Comparison of ENCODE assay signal across 8 cellular contexts in the genomic region with DNA sequence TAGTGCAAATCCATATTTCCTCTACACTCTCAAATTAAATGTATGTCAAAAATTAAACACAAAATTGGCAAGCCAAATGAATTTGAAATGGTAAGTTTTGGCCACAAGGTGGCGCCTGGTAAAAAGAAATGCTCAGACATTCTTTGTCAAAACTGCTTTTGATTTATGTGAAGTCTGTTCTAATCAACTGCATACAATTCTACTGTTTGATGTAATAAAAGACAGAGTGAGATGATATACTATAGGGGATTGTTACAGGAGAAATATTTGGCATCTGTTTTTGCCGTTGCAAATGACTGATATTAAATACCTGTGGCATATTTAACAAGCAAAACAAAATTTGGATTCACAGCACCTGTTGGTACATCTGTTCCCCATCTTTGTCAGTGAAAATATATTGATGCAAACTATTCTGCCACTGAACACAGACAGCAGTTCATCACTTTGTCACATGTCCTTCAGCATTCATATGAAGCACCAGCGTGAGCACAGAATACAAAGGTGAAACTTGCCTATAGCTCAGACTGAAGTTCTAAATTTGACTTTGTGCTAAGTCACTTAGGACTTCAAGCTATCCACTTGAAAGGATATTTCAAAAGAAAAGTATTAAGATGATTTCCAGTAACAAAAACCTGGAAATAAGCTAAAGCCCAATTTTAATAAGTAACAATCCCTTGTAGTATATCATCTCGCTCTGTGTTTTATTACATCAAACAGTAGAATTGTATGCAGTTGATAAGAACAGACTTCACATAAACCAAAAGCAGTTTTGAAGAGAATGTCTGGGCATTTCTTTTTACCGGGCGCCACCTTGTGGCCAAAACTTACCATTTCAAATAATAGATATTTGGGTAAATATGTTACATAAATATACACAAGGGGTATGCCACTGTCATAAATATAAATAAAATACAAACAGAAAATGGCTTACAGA. TPM values are rescaled to one million over a fixed set of nuclear protein-coding genes. Genes with fewer than 3 reads are reported as not detected.
DNase-seq lines count a peak whose midpoint lies in the region; ATAC-seq, FAIRE-seq and TF ChIP-seq lines count a peak whose summit lies in the region.

No MANE protein-coding gene starts in this region.

- H3K4me1 Mint-ChIP-seq in activated B cell treated with CpG ODN at 0.5 μM for 24 hours = peaks cover 10% of the 10 kb centered on the region

- H3K4me3 Mint-ChIP-seq in activated B cell treated with CpG ODN at 0.5 μM for 24 hours = no peak overlapping the region

- H3K9me3 ChIP-seq in HepG2 (ENCODE audit: low read length) = no peaks in the 10 kb centered on the region

- 35% methylated on average over 6 of the region's 6 CpGs for WGBS in HepG2 (ENCODE audit: low lambda C conversion rate)

- no peaks in the 10 kb centered on the region for H3K4me1 ChIP-seq in HepG2 (ENCODE audit: insufficient read depth, low read length)

- H3K27ac Mint-ChIP-seq in activated B cell treated with CpG ODN at 0.5 μM for 24 hours = no peak overlapping the region

- FAIRE-seq in HepG2 (lab: Jason Lieb, UNC) = peak; percentile 44

- DNase-seq in NCI-H146 treated with DMSO at 0.1 percent for 48 hours (lab: John Stamatoyannopoulos, UW; ENCODE audit: unreplicated experiment) = peak; percentile 30
- peak; percentile 20 for DNase-seq in activated B cell treated with CpG ODN at 0.5 μM for 24 hours
- DNase-seq in cerebellar cortex (ENCODE audit: low spot score) = peak; percentile 84
- DNase-seq in HepG2 (ENCODE audit: low spot score) = peak; percentile 43
- DNase-seq in stimulated activated CD4-positive, alpha-beta T cell treated with anti-CD3 and anti-CD28 coated beads, Interleukin-4, amount 100 ng/mL, for 48 hours (ENCODE audit: low read depth in 2 of 2) = peak; percentile 44 to 58

- no peak overlapping the region for H3K4me2 ChIP-seq in HepG2 (ENCODE audit: low read depth, low read length)

- H3K9ac ChIP-seq in HepG2 (ENCODE audit: insufficient read depth, low read depth, low read length) = no peak overlapping the region

- H3K4me3 ChIP-seq in HepG2 (replicated peaks in 1 of 3; ENCODE audit: insufficient read depth in 1 of 3, low read depth in 2 of 3, low read length in 3 of 3) = no peak overlapping the region

- H4K20me1 ChIP-seq in HepG2 (ENCODE audit: insufficient read depth, low read length) = peaks cover 6% of the 10 kb centered on the region; the same call in 1 of the 2 replicates

- BruUV-seq in HepG2 (replicated peaks; lab: Mats Ljungman, UMichigan) = no TSS peak

- ATAC-seq in activated B cell treated with CpG ODN at 0.5 μM for 24 hours (ENCODE audit: low read depth) = peak; percentile 49
- no peak for ATAC-seq in HepG2
- no peak for ATAC-seq in GM21390 (IDR thresholded peaks at IDR 0.05; ENCODE audit: unreplicated experiment)
- no peak for ATAC-seq in GM21515 (IDR thresholded peaks at IDR 0.05; ENCODE audit: unreplicated experiment)

- H2AFZ ChIP-seq in HepG2 (ENCODE audit: low read length) = no peak overlapping the region

- TF ChIP-seq RAD21 in HepG2 (CRISPR knock-in tag; IDR thresholded peaks at IDR 0.05) = no peak

- TF ChIP-seq EP300 in HepG2 (IDR thresholded peaks at IDR 0.05; ENCODE audit: low read depth in 2 of 2, low read length in 2 of 2) (no peak), HepG2 (CRISPR knock-in tag; IDR thresholded peaks at IDR 0.05; ENCODE audit: borderline replicate concordance) (no peak)

- no peaks in the 10 kb centered on the region for H3K79me2 ChIP-seq in HepG2 (ENCODE audit: insufficient read depth, low read length)

- H3K9me3 Mint-ChIP-seq in activated B cell treated with CpG ODN at 0.5 μM for 24 hours = no peaks in the 10 kb centered on the region

- H3K27ac ChIP-seq in HepG2 (ENCODE audit: extremely low read length, insufficient read depth, low read length) = no peak overlapping the region

- POLR2A ChIA-PET in activated B cell treated with CpG ODN at 0.5 μM for 24 hours (lab: Charles Lee) = interaction anchor here (0.7 to 1.1 kb wide), 2 partner anchors 105 to 283 kb away, joined by 3 read pairs; no protein-coding TSS in a partner anchor
- POLR2A ChIA-PET in HepG2 (lab: Yijun Ruan, JAX) = no interaction called here

- peaks cover 3 to 19% of the 10 kb centered on the region in 2 experiments; a peak in 4 of 5 replicates for H3K36me3 ChIP-seq in HepG2 (replicated peaks in 1 of 2; ENCODE audit: control insufficient read depth in 1 of 2, insufficient read depth in 2 of 2, low read length in 2 of 2)

- intact Hi-C loops in activated B cell treated with CpG ODN at 0.5 μM for 24 hours (cut with micrococcal nuclease) = loop anchor here (1.0 to 10.0 kb wide), 7 partner anchors 26 to 653 kb away; no protein-coding TSS in a partner anchor
- intact Hi-C loops in HepG2 (cut with micrococcal nuclease; ENCODE audit: unreplicated experiment) = loop anchor here (1.0 to 2.0 kb wide), 4 partner anchors 33 to 383 kb away; partner anchors contain the start of gene LIPA

- peak; percentile 61 for TF ChIP-seq CTCF in GM12873 (IDR thresholded peaks at IDR 0.05; ENCODE audit: insufficient read depth, low read depth, low read length, missing control alignments)
- TF ChIP-seq CTCF in activated B cell treated with CpG ODN at 0.5 μM for 24 hours (IDR thresholded peaks at IDR 0.05) = no peak
- TF ChIP-seq CTCF in HepG2 (CRISPR knock-in tag; IDR thresholded peaks at IDR 0.05) = peak; percentile 59

- CTCF ChIA-PET in activated B cell treated with CpG ODN at 0.5 μM for 24 hours (lab: Charles Lee) = interaction anchor here (0.7 to 3.0 kb wide), 28 partner anchors 10 to 484 kb away, joined by 3 to 44 read pairs (median 4); partner anchors contain the start of genes CH25H, KIF20B, LIPA and STAMBPL1
- CTCF ChIA-PET in HepG2 (lab: Yijun Ruan, JAX; ENCODE audit: low intra/inter-chr PET ratio, low total read pairs) = interaction anchor here (1.8 to 2.7 kb wide), 3 partner anchors 187 to 346 kb away, joined by 8 to 26 read pairs (median 14); no protein-coding TSS in a partner anchor

- no peak for TF ChIP-seq POLR2A in HepG2 (IDR thresholded peaks at IDR 0.05; ENCODE audit: insufficient read depth in 1 of 2, low read depth in 2 of 2, low read length in 2 of 2)

- in situ Hi-C loops in HepG2 (cut with HindIII; ENCODE audit: extremely low pct_ligation_motif_present, low pct_unique_long_range_greater_than_20kb) = loop anchor here (25.0 kb wide), 1 partner anchor 380 kb away; no protein-coding TSS in a partner anchor

- H3K27me3 ChIP-seq in HepG2 (ENCODE audit: control insufficient read depth in 1 of 2, insufficient read depth in 2 of 2, low read length in 2 of 2) = no peaks in the 10 kb centered on the region

- peaks cover 40% of the 10 kb centered on the region for H3K36me3 Mint-ChIP-seq in activated B cell treated with CpG ODN at 0.5 μM for 24 hours (ENCODE audit: low read depth)

- H3K27me3 Mint-ChIP-seq in activated B cell treated with CpG ODN at 0.5 μM for 24 hours = peaks cover 2% of the 10 kb centered on the region

RNA-seq across cellular contexts. Expression of gene CH25H, which starts 10.2 kb away (rescaled TPM):
- total RNA-seq in activated B cell treated with CpG ODN at 0.5 μM for 24 hours = not detected in 2 replicates
- total RNA-seq in HepG2 (2016; rRNA removed; fragmentation: Illumina TruSeq; extraction: Trizol) = not detected in 2 replicates
- not detected in 2 replicates for total RNA-seq in HepG2 (2016; cell fraction: cytosol; rRNA removed; fragmentation: Illumina TruSeq; extraction: Trizol; ENCODE audit: low read depth)
- total RNA-seq in HepG2 (2016; cell fraction: insoluble cytoplasmic fraction; rRNA removed; fragmentation: Illumina TruSeq; extraction: Trizol) = not detected in 2 replicates
- total RNA-seq in HepG2 (2016; cell fraction: membrane; rRNA removed; fragmentation: Illumina TruSeq; extraction: Trizol) = not detected in 2 replicates
- total RNA-seq in HepG2 (2016; cell fraction: nucleus; rRNA removed; fragmentation: Illumina TruSeq; extraction: Trizol) = not detected in 2 replicates
- not detected in 2 replicates for polyA plus RNA-seq in HepG2 (2011; rRNA removed)
- polyA plus RNA-seq in HepG2 (2011; cell fraction: cytosol; rRNA removed) = not detected in 2 replicates
- not detected in 2 replicates for polyA plus RNA-seq in HepG2 (2011; cell fraction: nucleus; rRNA removed)
- not detected in 2 replicates for polyA plus RNA-seq in HepG2 (2012)
- not detected in 2 replicates for polyA plus RNA-seq in HepG2 (2016; cell fraction: cytosol; fragmentation: Illumina TruSeq; extraction: Trizol; ENCODE audit: low read depth)
- polyA plus RNA-seq in HepG2 (2016; cell fraction: insoluble cytoplasmic fraction; fragmentation: Illumina TruSeq; extraction: Trizol; ENCODE audit: low read depth) = not detected in 2 replicates
- not detected in 2 replicates for polyA plus RNA-seq in HepG2 (2016; cell fraction: membrane; fragmentation: Illumina TruSeq; extraction: Trizol; ENCODE audit: low read depth)
- polyA plus RNA-seq in HepG2 (2016; cell fraction: nucleus; fragmentation: Illumina TruSeq; extraction: Trizol; ENCODE audit: insufficient read depth, low read depth) = not detected in 2 replicates
- polyA minus RNA-seq in HepG2 (2011; rRNA and poly(A)+ RNA removed; ENCODE audit: low replicate concordance) = not detected in 2 replicates
- not detected in 2 replicates for polyA minus RNA-seq in HepG2 (2011; cell fraction: cytosol; rRNA and poly(A)+ RNA removed)
- polyA minus RNA-seq in HepG2 (2011; cell fraction: nucleus; rRNA and poly(A)+ RNA removed) = not detected in 2 replicates

RNA-seq across cellular contexts. Expression of gene LIPA, which starts 34.3 kb away (rescaled TPM):
- total RNA-seq in activated B cell treated with CpG ODN at 0.5 μM for 24 hours (32.8 and 35.3 TPM in 2 replicates), HepG2 (2016; rRNA removed; fragmentation: Illumina TruSeq; extraction: Trizol) (50.6 and 79.5 TPM in 2 replicates)
- 4.6 and 4.8 TPM in 2 replicates for total RNA-seq in HepG2 (2016; cell fraction: cytosol; rRNA removed; fragmentation: Illumina TruSeq; extraction: Trizol; ENCODE audit: low read depth)
- total RNA-seq in HepG2 (2016; cell fraction: insoluble cytoplasmic fraction; rRNA removed; fragmentation: Illumina TruSeq; extraction: Trizol) = 45.8 and 77.8 TPM in 2 replicates
- total RNA-seq in HepG2 (2016; cell fraction: membrane; rRNA removed; fragmentation: Illumina TruSeq; extraction: Trizol) = 11.4 and 13.6 TPM in 2 replicates
- total RNA-seq in HepG2 (2016; cell fraction: nucleus; rRNA removed; fragmentation: Illumina TruSeq; extraction: Trizol) = 73.4 and 80.5 TPM in 2 replicates
- 54.4 and 57.1 TPM in 2 replicates for polyA plus RNA-seq in HepG2 (2011; rRNA removed)
- 23.8 and 47.9 TPM in 2 replicates for polyA plus RNA-seq in HepG2 (2011; cell fraction: cytosol; rRNA removed)
- polyA plus RNA-seq in HepG2 (2011; cell fraction: nucleus; rRNA removed) = 12.1 and 19.6 TPM in 2 replicates
- polyA plus RNA-seq in HepG2 (2012) = 72.3 and 79.2 TPM in 2 replicates
- polyA plus RNA-seq in HepG2 (2016; cell fraction: cytosol; fragmentation: Illumina TruSeq; extraction: Trizol; ENCODE audit: low read depth) = 4.5 and 4.7 TPM in 2 replicates
- polyA plus RNA-seq in HepG2 (2016; cell fraction: insoluble cytoplasmic fraction; fragmentation: Illumina TruSeq; extraction: Trizol; ENCODE audit: low read depth) = 45.3 and 48.4 TPM in 2 replicates
- 11.4 and 12.2 TPM in 2 replicates for polyA plus RNA-seq in HepG2 (2016; cell fraction: membrane; fragmentation: Illumina TruSeq; extraction: Trizol; ENCODE audit: low read depth)
- 94.6 and 98.9 TPM in 2 replicates for polyA plus RNA-seq in HepG2 (2016; cell fraction: nucleus; fragmentation: Illumina TruSeq; extraction: Trizol; ENCODE audit: insufficient read depth, low read depth)
- polyA minus RNA-seq in HepG2 (2011; rRNA and poly(A)+ RNA removed; ENCODE audit: low replicate concordance) = 22.5 and 44.0 TPM in 2 replicates
- polyA minus RNA-seq in HepG2 (2011; cell fraction: cytosol; rRNA and poly(A)+ RNA removed) = 36.2 and 57.3 TPM in 2 replicates
- polyA minus RNA-seq in HepG2 (2011; cell fraction: nucleus; rRNA and poly(A)+ RNA removed) = 17.6 and 32.0 TPM in 2 replicates

Comparison
In these comparisons a context has a peak if more than half of its experiments do, and no peak if none do; other contexts are left out.
1. DNase-seq: peak in every context shown above with its lines; median percentile 84 in cerebellar cortex; 51 in stimulated activated CD4-positive, alpha-beta T cell treated with anti-CD3 and anti-CD28 coated beads, Interleukin-4, amount 100 ng/mL, for 48 hours; 43 in HepG2; 30 in NCI-H146 treated with DMSO at 0.1 percent for 48 hours; 20 in activated B cell treated with CpG ODN at 0.5 μM for 24 hours.